ENCODE assay signal across 8 cellular contexts in genomic region chr6:36123270-36124139, GRCh38. TPM values are rescaled to one million over a fixed set of nuclear protein-coding genes. Genes with fewer than 3 reads are reported as not detected.
DNase-seq lines count a peak whose midpoint lies in the region; ATAC-seq and TF ChIP-seq lines count a peak whose summit lies in the region.

No MANE protein-coding gene starts in this region.

- H3K27me3 ChIP-seq in suprapubic skin, result no peaks in the 10 kb centered on the region

- ATAC-seq in GM19438 (IDR thresholded peaks at IDR 0.05; ENCODE audit: low read depth, unreplicated experiment), result peak; percentile 53

- H3K9me3 Mint-ChIP-seq in activated T-helper 1 cell treated with anti-CD3 and anti-CD28 coated beads, Interleukin-12 subunit alpha, Interleukin-12 subunit beta, Interleukin-2, Interleukin-4 antibody, amounts not matched to agents 30 ng/mL and 10 ng/mL and 1 ng/mL, durations not matched to agents 14 hours and 24 hours and 36 hours, result no peaks in the 10 kb centered on the region

- peaks cover 36% of the 10 kb centered on the region for H3K4me1 ChIP-seq in suprapubic skin

- peak overlapping the region; percentile 0 for H3K4me3 Mint-ChIP-seq in activated T-helper 1 cell treated with anti-CD3 and anti-CD28 coated beads, Interleukin-12 subunit alpha, Interleukin-12 subunit beta, Interleukin-2, Interleukin-4 antibody, amounts not matched to agents 30 ng/mL and 10 ng/mL and 1 ng/mL, durations not matched to agents 14 hours and 24 hours and 36 hours

- no peak for TF ChIP-seq EP300 in suprapubic skin (IDR thresholded peaks at IDR 0.05)

- peak overlapping the region; percentile 74 for H3K27ac Mint-ChIP-seq in activated T-helper 1 cell treated with anti-CD3 and anti-CD28 coated beads, Interleukin-12 subunit alpha, Interleukin-12 subunit beta, Interleukin-2, Interleukin-4 antibody, amounts not matched to agents 30 ng/mL and 10 ng/mL and 1 ng/mL, durations not matched to agents 14 hours and 24 hours and 36 hours

- no peaks in the 10 kb centered on the region for H3K36me3 ChIP-seq in suprapubic skin

- H3K27ac ChIP-seq in suprapubic skin, result no peak overlapping the region

- DNase-seq in C1 segment of cervical spinal cord (lab: John Stamatoyannopoulos, UW) (peak in 11 of 14 donors; percentile 18 to 67 (median 37)), KBM-7 (peak; percentile 86), RPMI7951 (ENCODE audit: low read depth) (peak; percentile 80), fibroblast of the conjunctiva (ENCODE audit: low read depth) (peak; percentile 67), nucleus accumbens (lab: John Stamatoyannopoulos, UW) (peak in 49 of 56 donors; percentile 13 to 82 (median 49)), suprapubic skin (ENCODE audit: low spot score in 2 of 2) (peak; percentile 89 to 91)
- DNase-seq in activated T-helper 1 cell treated with anti-CD3 and anti-CD28 coated beads, Interleukin-12 subunit alpha, Interleukin-12 subunit beta, Interleukin-2, Interleukin-4 antibody, amounts not matched to agents 30 ng/mL and 10 ng/mL and 1 ng/mL, durations not matched to agents 14 hours and 24 hours and 36 hours (ENCODE audit: low spot score), result peak; percentile 88

- peaks cover 89% of the 10 kb centered on the region for H3K4me1 Mint-ChIP-seq in activated T-helper 1 cell treated with anti-CD3 and anti-CD28 coated beads, Interleukin-12 subunit alpha, Interleukin-12 subunit beta, Interleukin-2, Interleukin-4 antibody, amounts not matched to agents 30 ng/mL and 10 ng/mL and 1 ng/mL, durations not matched to agents 14 hours and 24 hours and 36 hours (ENCODE audit: low read depth)

- TF ChIP-seq POLR2A in suprapubic skin (IDR thresholded peaks at IDR 0.05), result no peak

- WGBS in suprapubic skin, result 38% methylated on average over 10 of the region's 10 CpGs

- H3K36me3 Mint-ChIP-seq in activated T-helper 1 cell treated with anti-CD3 and anti-CD28 coated beads, Interleukin-12 subunit alpha, Interleukin-12 subunit beta, Interleukin-2, Interleukin-4 antibody, amounts not matched to agents 30 ng/mL and 10 ng/mL and 1 ng/mL, durations not matched to agents 14 hours and 24 hours and 36 hours (ENCODE audit: low read depth), result peaks cover 6% of the 10 kb centered on the region

- in situ Hi-C loops in KBM-7 (cut with MboI; ENCODE audit: low pct_unique_long_range_greater_than_20kb, low sequenced_read_pairs), result loop anchor here (10.0 kb wide), 2 partner anchors 71 to 241 kb away; partner anchors contain the start of gene BRPF3

- H3K27me3 Mint-ChIP-seq in activated T-helper 1 cell treated with anti-CD3 and anti-CD28 coated beads, Interleukin-12 subunit alpha, Interleukin-12 subunit beta, Interleukin-2, Interleukin-4 antibody, amounts not matched to agents 30 ng/mL and 10 ng/mL and 1 ng/mL, durations not matched to agents 14 hours and 24 hours and 36 hours (ENCODE audit: insufficient read depth), result no peaks in the 10 kb centered on the region

- intact Hi-C loops in activated T-helper 1 cell treated with anti-CD3 and anti-CD28 coated beads, Interleukin-12 subunit alpha, Interleukin-12 subunit beta, Interleukin-2, Interleukin-4 antibody, amounts not matched to agents 30 ng/mL and 10 ng/mL and 1 ng/mL, durations not matched to agents 14 hours and 24 hours and 36 hours (cut with micrococcal nuclease), result loop anchor here (1.0 to 10.0 kb wide), 6 partner anchors 8 to 471 kb away; partner anchors contain the start of genes KCTD20, PXT1, SRSF3 and STK38

- no peaks in the 10 kb centered on the region for H3K9me3 ChIP-seq in suprapubic skin

- peak; percentile 72 to 80 for TF ChIP-seq CTCF in suprapubic skin (IDR thresholded peaks at IDR 0.05)

- no peak overlapping the region for H3K4me3 ChIP-seq in suprapubic skin

RNA-seq across cellular contexts. Expression of gene MAPK13, which starts 6.8 kb away (rescaled TPM):
- total RNA-seq in RPMI7951 (2014; rRNA removed; shearing (Covaris generic)), result 0.96 and 2.1 TPM in 2 replicates
- total RNA-seq in activated T-helper 1 cell treated with anti-CD3 and anti-CD28 coated beads, Interleukin-12 subunit alpha, Interleukin-12 subunit beta, Interleukin-2, Interleukin-4 antibody, amounts not matched to agents 30 ng/mL and 10 ng/mL and 1 ng/mL, durations not matched to agents 14 hours and 24 hours and 36 hours, result 54.6 and 55.7 TPM in 2 replicates
- total RNA-seq in suprapubic skin, result 100 to 1,000 TPM in 3 of 4 donors, 10 to 100 TPM in 1; 72.5 to 109 (median 105) TPM

Comparison
In these comparisons a context has a peak if more than half of its experiments do, and no peak if none do; other contexts are left out.
1. DNase-seq: peak in every context shown above with its lines; median percentile 90 in suprapubic skin; 88 in activated T-helper 1 cell treated with anti-CD3 and anti-CD28 coated beads, Interleukin-12 subunit alpha, Interleukin-12 subunit beta, Interleukin-2, Interleukin-4 antibody, amounts not matched to agents 30 ng/mL and 10 ng/mL and 1 ng/mL, durations not matched to agents 14 hours and 24 hours and 36 hours; 86 in KBM-7; 80 in RPMI7951; 67 in fibroblast of the conjunctiva; 49 in nucleus accumbens; 37 in C1 segment of cervical spinal cord.
2. RNA of gene MAPK13, which starts 6.8 kb away (total RNA-seq): 72.5 to 109 TPM in suprapubic skin and 54.6 to 55.7 TPM in activated T-helper 1 cell treated with anti-CD3 and anti-CD28 coated beads, Interleukin-12 subunit alpha, Interleukin-12 subunit beta, Interleukin-2, Interleukin-4 antibody, amounts not matched to agents 30 ng/mL and 10 ng/mL and 1 ng/mL, durations not matched to agents 14 hours and 24 hours and 36 hours; 0.96 to 2.1 TPM in RPMI7951; every median in the first group is over 10 times any median in the second.